ENCODE assay signal across 8 cellular contexts in genomic region chr7:74254858-74255379, GRCh38. TPM values are rescaled to one million over a fixed set of nuclear protein-coding genes. Genes with fewer than 3 reads are reported as not detected.
DNase-seq lines count a peak whose midpoint lies in the region; ATAC-seq and TF ChIP-seq lines count a peak whose summit lies in the region.

No MANE protein-coding gene starts in this region.

- intact Hi-C loops in heart right ventricle (cut with DNase I) = loop anchor here in 6 of 10 donors (5.0 to 10.0 kb wide), 4 partner anchors 32 to 140 kb away; partner anchors contain the start of genes CLIP2 (in 2 of the 6) and EIF4H (in 1 of the 6)
- intact Hi-C loops in cardiac septum (cut with DNase I) = loop anchor here (5.0 kb wide), 1 partner anchor 32 kb away; the partner anchor contains the start of gene CLIP2
- intact Hi-C loops in lower lobe of right lung (cut with DNase I) = no loop called here
- intact Hi-C loops in uterus (cut with DNase I; ENCODE audit: low total_unique reads) = no loop called here

- ATAC-seq in heart right ventricle = no peak
- ATAC-seq in lower lobe of right lung = peak in 1 of 2 donors; percentile 9

- H3K9me3 ChIP-seq in heart right ventricle (no peaks in the 10 kb centered on the region), lower lobe of right lung (no peaks in the 10 kb centered on the region), uterus (no peaks in the 10 kb centered on the region)

- DNase-seq in heart right ventricle = no peak
- no peak for DNase-seq in cardiac septum (ENCODE audit: low spot score)
- DNase-seq in astrocyte of the cerebellum (ENCODE audit: low read depth) = no peak
- DNase-seq in lower lobe of right lung = no peak
- no peak for DNase-seq in uterus
- DNase-seq in NCI-H1048 (lab: John Stamatoyannopoulos, UW) = no peak
- DNase-seq in A172 (ENCODE audit: low spot score) = no peak
- DNase-seq in NCI-H1105 treated with DMSO at 0.1 percent for 48 hours (lab: John Stamatoyannopoulos, UW) = no peak

- TF ChIP-seq CTCF in heart right ventricle (IDR thresholded peaks at IDR 0.05) (no peak), astrocyte of the cerebellum (IDR thresholded peaks at IDR 0.05; ENCODE audit: low read depth, low read length, missing control alignments) (no peak), lower lobe of right lung (IDR thresholded peaks at IDR 0.05) (no peak), uterus (IDR thresholded peaks at IDR 0.05) (no peak)

- H3K4me1 ChIP-seq in heart right ventricle (peaks cover 3 to 38% (median 28%) of the 10 kb centered on the region in 9 donors), lower lobe of right lung (peaks cover 30% of the 10 kb centered on the region), uterus (peaks cover 0 to 8% of the 10 kb centered on the region in 2 donors)

- TF ChIP-seq POLR2A in uterus (IDR thresholded peaks at IDR 0.05) = no peak

- WGBS in heart right ventricle, 2 donors = 14 to 20% methylated on average over 20 of the region's 20 CpGs

- peak overlapping the region; percentile 89 to 98 (median 93) for H3K27ac ChIP-seq in heart right ventricle
- H3K27ac ChIP-seq in lower lobe of right lung = peak overlapping the region; percentile 97
- peak overlapping the region; percentile 88 to 92 for H3K27ac ChIP-seq in uterus

- H3K27me3 ChIP-seq in heart right ventricle = no peaks in the 10 kb centered on the region
- no peaks in the 10 kb centered on the region for H3K27me3 ChIP-seq in lower lobe of right lung (ENCODE audit: low read depth)
- H3K27me3 ChIP-seq in uterus = no peaks in the 10 kb centered on the region

- H3K36me3 ChIP-seq in heart right ventricle (peaks cover 0 to 19% (median 0%) of the 10 kb centered on the region in 9 donors), lower lobe of right lung (peaks cover 16% of the 10 kb centered on the region), uterus (no peaks in the 10 kb centered on the region)

- H3K4me3 ChIP-seq in heart right ventricle (peak overlapping the region; percentile 47 to 95 (median 78)), astrocyte of the cerebellum (ENCODE audit: low read depth, low read length) (peak overlapping the region; percentile 94), lower lobe of right lung (peak overlapping the region; percentile 83), uterus (peak overlapping the region; percentile 79 to 80)

- in situ Hi-C loops in astrocyte of the cerebellum (cut with HindIII; ENCODE audit: low sequenced_read_pairs) = no loop called here

RNA-seq across cellular contexts. Expression of gene RFC2, which starts 0.7 kb away (rescaled TPM):
- total RNA-seq in heart right ventricle (10 to 100 TPM in 8 of 10 donors, 1 to 10 TPM in 2; 7.0 to 13.1 (median 10.7) TPM), cardiac septum (8.3 TPM), lower lobe of right lung (18.5 TPM), uterus (10 to 100 TPM in 3 of 4 donors, 1 to 10 TPM in 1; 4.9 to 31.4 (median 19.2) TPM)
- polyA plus RNA-seq in heart right ventricle = 10 to 100 TPM in 1 of 2 donors, 1 to 10 TPM in 1; 8.0 to 18.5 TPM
- 99.1 and 138 TPM in 2 replicates for total RNA-seq in A172 (2014; rRNA removed; shearing (Covaris generic))

RNA-seq across cellular contexts. Expression of gene CLIP2, which starts 34.3 kb away (rescaled TPM):
- total RNA-seq in heart right ventricle = 10 to 100 TPM in 1 of 10 donors, 1 to 10 TPM in 9; 5.1 to 11.3 (median 7.0) TPM
- 1 to 10 TPM; 4.5 to 6.1 TPM for polyA plus RNA-seq in heart right ventricle
- total RNA-seq in cardiac septum = 9.9 TPM
- total RNA-seq in lower lobe of right lung = 24.1 TPM
- total RNA-seq in uterus = 10 to 100 TPM; 20.3 to 41.8 (median 28.4) TPM
- total RNA-seq in A172 (2014; rRNA removed; shearing (Covaris generic)) = 43.9 and 47.4 TPM in 2 replicates

RNA-seq across cellular contexts. Expression of gene LAT2, which starts 45.1 kb away (rescaled TPM):
- total RNA-seq in heart right ventricle = 1 to 10 TPM in 9 of 10 donors, under 1 TPM in 1; 0.93 to 9.3 (median 1.6) TPM
- 1 to 10 TPM; 2.9 to 3.3 TPM for polyA plus RNA-seq in heart right ventricle
- 2.3 TPM for total RNA-seq in cardiac septum
- total RNA-seq in lower lobe of right lung = 64.7 TPM
- 10 to 100 TPM in 1 of 4 donors, 1 to 10 TPM in 3; 2.1 to 14.4 (median 6.0) TPM for total RNA-seq in uterus
- total RNA-seq in A172 (2014; rRNA removed; shearing (Covaris generic)) = 0.84 and 3.3 TPM in 2 replicates

Comparison
In these comparisons a context has a peak if more than half of its experiments do, and no peak if none do; other contexts are left out.
1. intact Hi-C loops: an anchor here in heart right ventricle (5.0 to 10.0 kb wide) and cardiac septum (5.0 kb wide); none called in lower lobe of right lung and uterus.